In the genomic region with DNA sequence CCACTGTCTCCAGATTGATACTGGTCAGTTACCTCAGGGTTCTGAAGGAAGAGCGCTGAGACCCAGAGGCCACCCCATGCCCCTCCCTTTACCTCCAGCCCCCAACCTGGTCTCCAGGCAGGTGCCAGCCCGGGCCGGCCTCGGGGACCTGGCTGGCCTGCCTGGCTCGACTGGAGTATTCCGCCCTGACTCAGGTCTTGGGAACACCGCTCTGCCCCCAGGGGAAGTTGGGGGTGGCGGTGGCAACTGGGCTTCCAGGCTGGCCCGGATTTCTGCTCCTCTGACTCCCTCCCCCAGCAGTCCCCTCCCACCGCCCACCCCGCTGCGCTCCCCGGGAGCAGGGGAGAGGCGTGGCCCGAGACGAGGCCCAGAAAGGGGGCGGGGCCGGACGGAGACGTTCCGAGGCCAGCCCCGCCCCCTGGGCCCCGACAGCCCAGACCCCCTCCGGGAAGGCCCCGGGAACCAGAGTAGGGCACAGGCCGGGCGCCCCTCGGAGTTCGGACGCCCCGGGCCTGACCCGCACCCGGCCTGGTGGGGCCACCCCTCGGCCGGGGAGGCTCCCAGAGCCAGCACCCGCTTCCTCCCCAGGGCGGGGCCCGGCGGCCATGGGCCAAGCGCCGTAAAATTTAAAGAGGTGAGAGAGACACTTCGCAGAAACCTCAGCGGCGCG, we compare ENCODE assay signal across 8 cellular contexts.
DNase-seq lines count a peak whose midpoint lies in the region; FAIRE-seq and TF ChIP-seq lines count a peak whose summit lies in the region.

No MANE protein-coding gene starts in this region.

- peaks cover 0 to 4% (median 0%) of the 10 kb centered on the region in 4 donors for H3K27me3 ChIP-seq in liver (ENCODE audit: control insufficient read depth in 4 of 4, insufficient read depth in 4 of 4, low read length in 3 of 4)

- no peak for TF ChIP-seq RAD21 in liver (IDR thresholded peaks at IDR 0.05)

- 3% methylated on average over 45 of the region's 45 CpGs for WGBS in liver

- TF ChIP-seq CTCF in liver (IDR thresholded peaks at IDR 0.05; ENCODE audit: low read depth, low read length, missing input control), result no peak

- peak overlapping the region in 2 of 3 donors; percentile 4 to 57 for H3K4me3 ChIP-seq in liver (ENCODE audit: low read depth in 1 of 3, low read length in 3 of 3)

- peak; percentile 97 for FAIRE-seq in GM12891 (lab: Jason Lieb, UNC)

- peaks cover 0 to 8% (median 5%) of the 10 kb centered on the region in 4 donors for H3K4me1 ChIP-seq in liver (ENCODE audit: control insufficient read depth in 4 of 4, insufficient read depth in 4 of 4, low read length in 3 of 4)

- no peak for TF ChIP-seq POLR2A in GM12891 (IDR thresholded peaks at IDR 0.05; ENCODE audit: low read depth, low read length)

- DNase-seq in GM12891 (ENCODE audit: insufficient read length, low spot score), result peak; percentile 71
- peak; percentile 82 for DNase-seq in HEK293T (ENCODE audit: extremely low spot score)
- peak; percentile 66 for DNase-seq in NCI-H1105 (lab: John Stamatoyannopoulos, UW)
- DNase-seq in activated CD4-positive, CD25-positive, alpha-beta regulatory T cell treated with anti-CD3 and anti-CD28 coated beads, Interleukin-2, amount 50 U/mL, for 16 hours (ENCODE audit: low read depth, low spot score), result peak; percentile 76
- peak; percentile 83 for DNase-seq in central memory CD4-positive, alpha-beta T cell
- DNase-seq in stimulated activated CD4-positive, alpha-beta T cell treated with anti-CD3 and anti-CD28 coated beads, Interleukin-4, amount 100 ng/mL, for 48 hours (ENCODE audit: low read depth in 2 of 2), result peak; percentile 89 to 93
- no peak for DNase-seq in GM19240 (ENCODE audit: insufficient read length, low spot score)

- CTCF ChIA-PET in HEK293T (lab: Yijun Ruan, JAX), result no interaction called here

- H3K36me3 ChIP-seq in liver (ENCODE audit: control insufficient read depth in 4 of 4, insufficient read depth in 3 of 4, low read depth in 1 of 4, low read length in 3 of 4), result no peaks in the 10 kb centered on the region

- peak overlapping the region in 1 of 2 donors; percentile 57 for H3K27ac ChIP-seq in liver (ENCODE audit: low read depth in 1 of 2, low read length in 2 of 2)

- POLR2A ChIA-PET in HEK293T (lab: Yijun Ruan, JAX), result no interaction called here

- H3K9me3 ChIP-seq in liver (ENCODE audit: control insufficient read depth in 4 of 4, low read length in 3 of 4), result no peaks in the 10 kb centered on the region

- H3K9ac ChIP-seq in liver (ENCODE audit: low read depth in 1 of 2, low read length in 2 of 2), result no peak overlapping the region

TF ChIP-seq in GM12891, 5 proteins besides CTCF, POLR2A, EP300 and RAD21:
- TF ChIP-seq PAX5 (IDR thresholded peaks at IDR 0.05; ENCODE audit: insufficient read depth, low read length, severe bottlenecking), result no peak
- no peak for TF ChIP-seq POU2F2 (IDR thresholded peaks at IDR 0.05; ENCODE audit: low read depth, low read length)
- no peak for TF ChIP-seq POLR2AphosphoS5 (IDR thresholded peaks at IDR 0.05; ENCODE audit: low read depth, low read length)
- no peak for TF ChIP-seq SPI1 (IDR thresholded peaks at IDR 0.05; ENCODE audit: low read depth, low read length)
- TF ChIP-seq TAF1 (IDR thresholded peaks at IDR 0.05; ENCODE audit: low read depth, low read length), result no peak

TF ChIP-seq in HEK293T, 16 proteins besides CTCF, POLR2A, EP300 and RAD21:
- TF ChIP-seq ARNT (IDR thresholded peaks at IDR 0.05) (no peak), L3MBTL2 (conservative IDR thresholded peaks at IDR 0.05) (0 out of 2 replicates have a peak, but pooled peaks have one; percentile 12)
TF ChIP-seq in HEK293T: peak in this region for 1.

TF ChIP-seq in liver, 16 proteins besides CTCF, POLR2A, EP300 and RAD21:
- TF ChIP-seq FOXA2 (IDR thresholded peaks at IDR 0.05), result no peak
- TF ChIP-seq HNF4G (IDR thresholded peaks at IDR 0.05), result no peak
- TF ChIP-seq, protein P1, sequence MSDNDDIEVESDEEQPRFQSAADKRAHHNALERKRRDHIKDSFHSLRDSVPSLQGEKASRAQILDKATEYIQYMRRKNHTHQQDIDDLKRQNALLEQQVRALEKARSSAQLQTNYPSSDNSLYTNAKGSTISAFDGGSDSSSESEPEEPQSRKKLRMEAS (IDR thresholded peaks at IDR 0.05), result no peak
TF ChIP-seq in liver: peak in this region for 0.
